13 cellular contexts compared by ENCODE assay signal in genomic region chr7:94008537-94008936, GRCh38. TPM values are rescaled to one million over a fixed set of nuclear protein-coding genes. Genes with fewer than 3 reads are reported as not detected.
DNase-seq lines count a peak whose midpoint lies in the region; ATAC-seq, FAIRE-seq and TF ChIP-seq lines count a peak whose summit lies in the region.
"Had no signal": no experiment of that assay in that cellular context is flagged by ENCODE, and none has a peak within 500 bp of the region (broad histone marks: within the 10 kb centered on the region; RNA-seq: fewer than 3 reads in every experiment).

No MANE protein-coding gene starts in this region.

- no peaks in the 10 kb centered on the region for H3K36me3 Mint-ChIP-seq in activated naive CD8-positive, alpha-beta T cell treated with anti-CD3 and anti-CD28 coated beads, Interleukin-2, amount 50 U/mL, for 24 hours (ENCODE audit: low read depth)
- peaks cover 3% of the 10 kb centered on the region for H3K36me3 Mint-ChIP-seq in activated naive CD8-positive, alpha-beta T cell treated with anti-CD3 and anti-CD28 coated beads for 36 hours
- H3K36me3 Mint-ChIP-seq in activated T-cell treated with anti-CD3 and anti-CD28 coated beads, Interleukin-2, amount 50 U/mL, for 4 hours (ENCODE audit: insufficient read depth) = no peaks in the 10 kb centered on the region

- FAIRE-seq in urothelium cell line (lab: Jason Lieb, UNC) = peak; percentile 20
- FAIRE-seq: islet of Langerhans, pancreas had no signal

- no peaks in the 10 kb centered on the region for H3K9me3 Mint-ChIP-seq in activated naive CD8-positive, alpha-beta T cell treated with anti-CD3 and anti-CD28 coated beads, Interleukin-2, amount 50 U/mL, for 24 hours
- H3K9me3 Mint-ChIP-seq in activated naive CD8-positive, alpha-beta T cell treated with anti-CD3 and anti-CD28 coated beads for 36 hours = no peaks in the 10 kb centered on the region
- no peaks in the 10 kb centered on the region for H3K9me3 Mint-ChIP-seq in activated T-cell treated with anti-CD3 and anti-CD28 coated beads, Interleukin-2, amount 50 U/mL, for 4 hours
- H3K9me3 Mint-ChIP-seq: effector memory CD8-positive, alpha-beta T cell had no signal

- TF ChIP-seq CTCF in epithelial cell of proximal tubule (conservative IDR thresholded peaks at IDR 0.05; ENCODE audit: low read depth, low read length) = no peak

- DNase-seq in activated naive CD8-positive, alpha-beta T cell treated with anti-CD3 and anti-CD28 coated beads, Interleukin-2, amount 50 U/mL, for 24 hours = no peak
- no peak for DNase-seq in activated naive CD8-positive, alpha-beta T cell treated with anti-CD3 and anti-CD28 coated beads for 36 hours
- peak; percentile 90 for DNase-seq in NOMO-1 treated with dmso at 0.1 percent for 144 hours (lab: John Stamatoyannopoulos, UW; ENCODE audit: unreplicated experiment)
- peak; percentile 85 for DNase-seq in epithelial cell of proximal tubule (ENCODE audit: low read depth)
- DNase-seq in urothelium cell line (ENCODE audit: low spot score) = no peak
- no peak for DNase-seq in NCI-H1105 (lab: John Stamatoyannopoulos, UW)
- no peak for DNase-seq in SKM-1 treated with dmso at 0.1 percent for 144 hours (lab: John Stamatoyannopoulos, UW; ENCODE audit: unreplicated experiment)
- DNase-seq in activated T-cell treated with anti-CD3 and anti-CD28 coated beads, Interleukin-2, amount 50 U/mL, for 4 hours = no peak
- DNase-seq: effector memory CD8-positive, alpha-beta T cell; NCI-H345; OCI-M1; pancreas had no signal

- H3K4me1 Mint-ChIP-seq in activated naive CD8-positive, alpha-beta T cell treated with anti-CD3 and anti-CD28 coated beads, Interleukin-2, amount 50 U/mL, for 24 hours = peaks cover 11% of the 10 kb centered on the region
- H3K4me1 Mint-ChIP-seq in activated naive CD8-positive, alpha-beta T cell treated with anti-CD3 and anti-CD28 coated beads for 36 hours = peaks cover 12% of the 10 kb centered on the region
- H3K4me1 Mint-ChIP-seq in activated T-cell treated with anti-CD3 and anti-CD28 coated beads, Interleukin-2, amount 50 U/mL, for 4 hours (ENCODE audit: low read depth) = peaks cover 4% of the 10 kb centered on the region

- no peak for ATAC-seq in activated naive CD8-positive, alpha-beta T cell treated with anti-CD3 and anti-CD28 coated beads, Interleukin-2, amount 50 U/mL, for 24 hours
- no peak for ATAC-seq in activated T-cell treated with anti-CD3 and anti-CD28 coated beads, Interleukin-2, amount 50 U/mL, for 4 hours
- ATAC-seq: effector memory CD8-positive, alpha-beta T cell; pancreas had no signal

- no peak overlapping the region for H3K4me3 ChIP-seq in epithelial cell of proximal tubule (ENCODE audit: low read depth, low read length)
- H3K4me3 ChIP-seq: pancreas had no signal

- H3K27me3 Mint-ChIP-seq in activated naive CD8-positive, alpha-beta T cell treated with anti-CD3 and anti-CD28 coated beads, Interleukin-2, amount 50 U/mL, for 24 hours = peaks cover 13% of the 10 kb centered on the region
- peaks cover 22% of the 10 kb centered on the region for H3K27me3 Mint-ChIP-seq in activated naive CD8-positive, alpha-beta T cell treated with anti-CD3 and anti-CD28 coated beads for 36 hours
- peaks cover 12% of the 10 kb centered on the region for H3K27me3 Mint-ChIP-seq in activated T-cell treated with anti-CD3 and anti-CD28 coated beads, Interleukin-2, amount 50 U/mL, for 4 hours (ENCODE audit: low read depth)

- no peak overlapping the region for H3K4me3 Mint-ChIP-seq in activated naive CD8-positive, alpha-beta T cell treated with anti-CD3 and anti-CD28 coated beads, Interleukin-2, amount 50 U/mL, for 24 hours
- H3K4me3 Mint-ChIP-seq in activated naive CD8-positive, alpha-beta T cell treated with anti-CD3 and anti-CD28 coated beads for 36 hours = no peak overlapping the region
- H3K4me3 Mint-ChIP-seq in activated T-cell treated with anti-CD3 and anti-CD28 coated beads, Interleukin-2, amount 50 U/mL, for 4 hours = no peak overlapping the region
- H3K4me3 Mint-ChIP-seq: effector memory CD8-positive, alpha-beta T cell had no signal

- H3K27ac Mint-ChIP-seq in activated naive CD8-positive, alpha-beta T cell treated with anti-CD3 and anti-CD28 coated beads, Interleukin-2, amount 50 U/mL, for 24 hours = peak overlapping the region; percentile 19
- no peak overlapping the region for H3K27ac Mint-ChIP-seq in activated naive CD8-positive, alpha-beta T cell treated with anti-CD3 and anti-CD28 coated beads for 36 hours
- H3K27ac Mint-ChIP-seq: effector memory CD8-positive, alpha-beta T cell had no signal

RNA-seq across cellular contexts. Expression of gene BET1, which starts 4.4 kb away (rescaled TPM):
- total RNA-seq in activated naive CD8-positive, alpha-beta T cell treated with anti-CD3 and anti-CD28 coated beads for 36 hours = 10 to 100 TPM; 16.9 to 19.7 TPM
- total RNA-seq in epithelial cell of proximal tubule = 23.3 and 35.5 TPM in 2 replicates
- 10 to 100 TPM; 18.0 to 19.9 (median 18.5) TPM for total RNA-seq in activated T-cell treated with anti-CD3 and anti-CD28 coated beads, Interleukin-2, amount 50 U/mL, for 4 hours

Comparison
In these comparisons a context has a peak if more than half of its experiments do, and no peak if none do; other contexts are left out.
1. DNase-seq: peak in NOMO-1 treated with dmso at 0.1 percent for 144 hours (single experiment) and epithelial cell of proximal tubule (single experiment); none in activated naive CD8-positive, alpha-beta T cell treated with anti-CD3 and anti-CD28 coated beads, Interleukin-2, amount 50 U/mL, for 24 hours (single experiment), activated naive CD8-positive, alpha-beta T cell treated with anti-CD3 and anti-CD28 coated beads for 36 hours (single experiment), urothelium cell line (single experiment), NCI-H1105 (single experiment), SKM-1 treated with dmso at 0.1 percent for 144 hours (single experiment) and activated T-cell treated with anti-CD3 and anti-CD28 coated beads, Interleukin-2, amount 50 U/mL, for 4 hours (single experiment).